2 cellular contexts compared by ENCODE assay signal in genomic region chr1:200372885-200373181, GRCh38.
TF ChIP-seq lines count a peak whose summit lies in the region.

No MANE protein-coding gene starts in this region.

TF ChIP-seq in IMR-90, 13 proteins besides CTCF, POLR2A, EP300 and RAD21:
- no peak for TF ChIP-seq NFE2L2 (IDR thresholded peaks at IDR 0.05; ENCODE audit: low read depth, low read length)
- no peak for TF ChIP-seq RFX5 (IDR thresholded peaks at IDR 0.05; ENCODE audit: low read depth, low read length)
- TF ChIP-seq ELK1 (IDR thresholded peaks at IDR 0.05; ENCODE audit: borderline replicate concordance, low read depth, low read length) = no peak
- TF ChIP-seq MAFK (IDR thresholded peaks at IDR 0.05; ENCODE audit: low read depth, low read length) = no peak
TF ChIP-seq in IMR-90: peak in this region for 0.

TF ChIP-seq in WTC11, 78 proteins besides CTCF, POLR2A, EP300 and RAD21:
- no peak for TF ChIP-seq CDX4 (CRISPR knock-in tag; IDR thresholded peaks at IDR 0.05; ENCODE audit: borderline replicate concordance)
- no peak for TF ChIP-seq ZNF232 (CRISPR knock-in tag; IDR thresholded peaks at IDR 0.05)
- TF ChIP-seq NFE2L1 (CRISPR knock-in tag; IDR thresholded peaks at IDR 0.05) = no peak
- no peak for TF ChIP-seq NFATC4 (CRISPR knock-in tag; IDR thresholded peaks at IDR 0.05)
- TF ChIP-seq ZNF671 (CRISPR knock-in tag; IDR thresholded peaks at IDR 0.05) = no peak
- no peak for TF ChIP-seq E2F1 (CRISPR knock-in tag; IDR thresholded peaks at IDR 0.05)
- no peak for TF ChIP-seq NFYB (CRISPR knock-in tag; conservative IDR thresholded peaks at IDR 0.05; ENCODE audit: low read depth)
